ENCODE assay signal across 30 cellular contexts in genomic region chr9:14488421-14489190, GRCh38.
"Had no signal": no experiment of that assay in that cellular context is flagged by ENCODE, and none has a peak within 500 bp of the region (broad histone marks: within the 10 kb centered on the region; RNA-seq: fewer than 3 reads in every experiment).

No MANE protein-coding gene starts in this region.

- H3K4me3 ChIP-seq: K562, PC-9 had no signal

- DNase-seq: activated CD4-positive, alpha-beta memory T cell treated with anti-CD3 and anti-CD28 coated beads for 36 hours; activated CD4-positive, alpha-beta T cell treated with anti-CD3 and anti-CD28 coated beads for 4 hours; activated CD4-positive, alpha-beta T cell treated with anti-CD3 and anti-CD28 coated beads, Interleukin-2, amount 50 U/mL, for 1 hour; activated CD8-positive, alpha-beta memory T cell treated with anti-CD3 and anti-CD28 coated beads, Interleukin-2, amount 50 U/mL, for 4 hours; activated gamma-delta T cell treated with Interleukin-2 at 50 U/mL for 16 hours; activated naive CD4-positive, alpha-beta T cell treated with anti-CD3 and anti-CD28 coated beads for 36 hours; activated naive CD8-positive, alpha-beta T cell treated with anti-CD3 and anti-CD28 coated beads, Interleukin-2, amount 50 U/mL, for 24 hours; activated T-cell treated with anti-CD3 and anti-CD28 coated beads for 4 hours; activated T-cell treated with anti-CD3 and anti-CD28 coated beads, Interleukin-2, amount 50 U/mL, for 4 hours; NCI-H1105; NCI-H1417 treated with DMSO at 0.1 percent for 48 hours; NCI-H187 treated with DMSO at 0.1 percent for 48 hours; NCI-H2081; NCI-H2171 treated with DMSO at 0.1 percent for 48 hours; NCI-H2227 treated with DMSO at 0.1 percent for 48 hours; NCI-H524 treated with DMSO at 0.1 percent for 48 hours; NK-92 treated with Interleukin-12 subunit alpha and Interleukin-12 subunit beta, amount 100 ng/mL, for 24 hours; PC-9; SIG-M5; SW 1271; T-helper 1 cell; T-helper 2 cell; T-helper 9 cell had no signal

- ATAC-seq: activated CD4-positive, CD25-positive, alpha-beta regulatory T cell treated with anti-CD3 and anti-CD28 coated beads, Interleukin-2, amount 50 U/mL, for 24 hours; activated naive CD8-positive, alpha-beta T cell treated with anti-CD3 and anti-CD28 coated beads, Interleukin-2, amount 50 U/mL, for 24 hours; activated T-cell treated with anti-CD3 and anti-CD28 coated beads, Interleukin-2, amount 50 U/mL, for 4 hours; K562; Right ventricle myocardium inferior; WTC11 had no signal

- H3K4me2 ChIP-seq: PC-9 had no signal

- FAIRE-seq: bronchial epithelial cell, K562, RCC 7860 had no signal

- H3K27ac ChIP-seq: PC-9, RWPE1 had no signal

- H2AFZ ChIP-seq: PC-9 had no signal
